In the genomic region with DNA sequence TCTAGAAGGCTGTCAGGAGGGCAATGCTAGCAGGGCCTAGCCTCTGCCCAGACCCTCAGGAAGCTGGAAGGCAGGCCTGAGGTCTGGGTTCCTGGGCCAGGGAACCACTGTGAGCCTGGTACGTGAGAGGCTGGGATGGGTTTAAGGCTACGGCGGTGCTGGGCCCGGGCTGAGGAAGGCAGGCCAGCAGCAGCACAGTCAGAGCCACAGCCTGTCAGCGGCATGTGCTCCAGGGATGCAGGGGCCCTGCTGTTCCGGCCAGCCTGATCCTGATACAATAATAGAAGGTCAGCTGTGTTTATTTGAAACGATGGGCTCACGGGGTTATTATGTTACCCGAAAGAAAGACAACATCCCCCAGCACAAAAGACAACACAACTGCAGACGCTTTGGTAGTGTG, we compare ENCODE assay signal across 1 cellular context.
TF ChIP-seq lines count a peak whose summit lies in the region.

No MANE protein-coding gene starts in this region.

TF ChIP-seq in H1, 55 proteins besides CTCF, POLR2A, EP300 and RAD21:
- TF ChIP-seq, protein P1, sequence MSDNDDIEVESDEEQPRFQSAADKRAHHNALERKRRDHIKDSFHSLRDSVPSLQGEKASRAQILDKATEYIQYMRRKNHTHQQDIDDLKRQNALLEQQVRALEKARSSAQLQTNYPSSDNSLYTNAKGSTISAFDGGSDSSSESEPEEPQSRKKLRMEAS (IDR thresholded peaks at IDR 0.05), result peak; percentile 77
- TF ChIP-seq NANOG (IDR thresholded peaks at IDR 0.05; ENCODE audit: insufficient read depth, low read depth, low read length, poor library complexity, severe bottlenecking), result no peak
